In the genomic region with DNA sequence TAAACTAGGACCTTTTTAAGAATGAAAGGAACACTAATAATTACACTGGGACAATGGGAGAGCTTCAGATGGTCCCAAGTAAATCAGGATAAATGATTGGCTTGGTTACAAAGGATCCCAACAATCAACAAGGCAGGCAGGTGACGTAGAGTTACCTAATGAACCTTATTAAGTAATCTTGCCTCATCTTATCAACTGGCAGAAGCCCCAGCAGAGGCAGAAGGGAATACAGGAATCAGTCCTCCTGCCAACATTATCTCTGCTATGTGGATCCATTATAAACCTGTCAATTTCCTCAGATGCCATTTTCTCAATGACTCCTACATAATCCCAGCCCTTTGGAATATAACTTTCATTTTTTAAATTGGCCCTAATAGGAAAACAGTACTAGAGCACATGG, we compare ENCODE assay signal across 27 cellular contexts. TPM values are rescaled to one million over a fixed set of nuclear protein-coding genes. Genes with fewer than 3 reads are reported as not detected.
DNase-seq lines count a peak whose midpoint lies in the region; ATAC-seq, FAIRE-seq and TF ChIP-seq lines count a peak whose summit lies in the region.
"Had no signal": no experiment of that assay in that cellular context is flagged by ENCODE, and none has a peak within 500 bp of the region (broad histone marks: within the 10 kb centered on the region; RNA-seq: fewer than 3 reads in every experiment).

No MANE protein-coding gene starts in this region.

- no peak for TF ChIP-seq CTCF in right lobe of liver (IDR thresholded peaks at IDR 0.05)
- TF ChIP-seq CTCF in HepG2 (CRISPR knock-in tag; IDR thresholded peaks at IDR 0.05): no peak
- TF ChIP-seq CTCF in Calu3 (IDR thresholded peaks at IDR 0.05; ENCODE audit: unreplicated experiment): no peak
- TF ChIP-seq CTCF in left ventricle myocardium inferior (IDR thresholded peaks at IDR 0.05; ENCODE audit: borderline replicate concordance): no peak

- no peak overlapping the region for H3K4me3 Mint-ChIP-seq in T-helper 17 cell
- no peak overlapping the region for H3K4me3 Mint-ChIP-seq in Calu3 (ENCODE audit: low read depth, unreplicated experiment)
- H3K4me3 Mint-ChIP-seq: CD14-positive monocyte; CD4-positive, alpha-beta memory T cell; HFFc6 had no signal

- WGBS in right lobe of liver (ENCODE audit: insufficient coverage, low coverage, low lambda C conversion rate, missing lambda C conversion rate): 50% methylated on average over 1 of the region's 1 CpG
- WGBS in HepG2 (ENCODE audit: low lambda C conversion rate): 94% methylated on average over 1 of the region's 1 CpG

- no peaks in the 10 kb centered on the region for H3K36me3 Mint-ChIP-seq in T-helper 17 cell (ENCODE audit: low read depth)
- no peaks in the 10 kb centered on the region for H3K36me3 Mint-ChIP-seq in Calu3 (ENCODE audit: insufficient read depth, unreplicated experiment)

- H3K9me3 Mint-ChIP-seq in Calu3 (ENCODE audit: low read depth, unreplicated experiment): no peaks in the 10 kb centered on the region
- H3K9me3 Mint-ChIP-seq: CD4-positive, alpha-beta memory T cell; HFFc6 had no signal

- no peak overlapping the region for H3K4me2 ChIP-seq in HepG2 (ENCODE audit: low read depth, low read length)
- H3K4me2 ChIP-seq: A549; BLaER1 treated with 17β-estradiol and CSF1 and Interleukin-3, amounts not matched to agents 10 nM and 100 nM had no signal

- no peak for TF ChIP-seq RAD21 in HepG2 (CRISPR knock-in tag; IDR thresholded peaks at IDR 0.05)

- no peak overlapping the region for H3K4me3 ChIP-seq in right lobe of liver
- no peak overlapping the region for H3K4me3 ChIP-seq in HepG2 (replicated peaks in 1 of 3; ENCODE audit: insufficient read depth in 1 of 3, low read depth in 2 of 3, low read length in 3 of 3)
- no peak overlapping the region for H3K4me3 ChIP-seq in left ventricle myocardium inferior
- H3K4me3 ChIP-seq: A549; BLaER1 treated with 17β-estradiol and CSF1 and Interleukin-3, amounts not matched to agents 10 nM and 100 nM; HAP-1 had no signal

- no peaks in the 10 kb centered on the region for H3K27me3 Mint-ChIP-seq in T-helper 17 cell
- no peaks in the 10 kb centered on the region for H3K27me3 Mint-ChIP-seq in Calu3 (ENCODE audit: unreplicated experiment)
- H3K27me3 Mint-ChIP-seq: CD4-positive, alpha-beta memory T cell had no signal

- BruUV-seq in HepG2 (replicated peaks; lab: Mats Ljungman, UMichigan) (no TSS peak), Calu3 (replicated peaks; lab: Mats Ljungman, UMichigan) (no TSS peak)

- H3K9ac ChIP-seq in HepG2 (ENCODE audit: insufficient read depth, low read depth, low read length): no peak overlapping the region
- H3K9ac ChIP-seq: BLaER1 treated with 17β-estradiol and CSF1 and Interleukin-3, amounts not matched to agents 10 nM and 100 nM had no signal

- ATAC-seq in right lobe of liver: peak; percentile 45 to 86 (median 60)
- no peak for ATAC-seq in HepG2
- no peak for ATAC-seq in T-helper 17 cell
- ATAC-seq in left lobe of liver: peak; percentile 74
- ATAC-seq: A549 had no signal

- in situ Hi-C loops in HepG2 (cut with HindIII; ENCODE audit: extremely low pct_ligation_motif_present, low pct_unique_long_range_greater_than_20kb): no loop called here

- no peaks in the 10 kb centered on the region for H3K36me3 ChIP-seq in right lobe of liver
- H3K36me3 ChIP-seq in HepG2 (replicated peaks in 1 of 2; ENCODE audit: control insufficient read depth in 1 of 2, insufficient read depth in 2 of 2, low read length in 2 of 2): peaks cover 0 to 15% of the 10 kb centered on the region in 2 experiments; a peak in 2 of 5 replicates
- H3K36me3 ChIP-seq in left ventricle myocardium inferior: peaks cover 6% of the 10 kb centered on the region
- H3K36me3 ChIP-seq: BE2C, HAP-1 had no signal

- H3K27me3 ChIP-seq in right lobe of liver: no peaks in the 10 kb centered on the region
- no peaks in the 10 kb centered on the region for H3K27me3 ChIP-seq in HepG2 (ENCODE audit: control insufficient read depth in 1 of 2, insufficient read depth in 2 of 2, low read length in 2 of 2)
- no peaks in the 10 kb centered on the region for H3K27me3 ChIP-seq in left ventricle myocardium inferior (ENCODE audit: low read depth)
- H3K27me3 ChIP-seq: BE2C; BLaER1 treated with 17β-estradiol and CSF1 and Interleukin-3, amounts not matched to agents 10 nM and 100 nM had no signal

- no peak for FAIRE-seq in HepG2 (lab: Jason Lieb, UNC)
- FAIRE-seq in urothelium cell line (lab: Jason Lieb, UNC): peak; percentile 23
- FAIRE-seq: A549, D721Med, GM12891, H54 had no signal

- H3K4me1 Mint-ChIP-seq in T-helper 17 cell: peaks cover 41% of the 10 kb centered on the region
- no peaks in the 10 kb centered on the region for H3K4me1 Mint-ChIP-seq in Calu3 (ENCODE audit: low read depth, unreplicated experiment)

- no peak overlapping the region for H2AFZ ChIP-seq in HepG2 (ENCODE audit: low read length)

- CTCF ChIA-PET in HepG2 (lab: Yijun Ruan, JAX; ENCODE audit: low intra/inter-chr PET ratio, low total read pairs): no interaction called here
- CTCF ChIA-PET in Calu3 (lab: Charles Lee): no interaction called here

- POLR2A ChIA-PET in HepG2 (lab: Yijun Ruan, JAX): no interaction called here

- H3K27ac Mint-ChIP-seq in T-helper 17 cell: peak overlapping the region; percentile 76
- no peak overlapping the region for H3K27ac Mint-ChIP-seq in Calu3 (ENCODE audit: unreplicated experiment)
- H3K27ac Mint-ChIP-seq: CD14-positive monocyte, HFFc6 had no signal

- H3K9me3 ChIP-seq in right lobe of liver (no peaks in the 10 kb centered on the region), HepG2 (ENCODE audit: low read length) (no peaks in the 10 kb centered on the region), T-helper 17 cell (ENCODE audit: control insufficient read depth, low read length, poor library complexity, severe bottlenecking) (no peaks in the 10 kb centered on the region), left ventricle myocardium inferior (replicated peaks) (no peaks in the 10 kb centered on the region)
- H3K9me3 ChIP-seq: A549; BE2C; BLaER1 treated with 17β-estradiol and CSF1 and Interleukin-3, amounts not matched to agents 10 nM and 100 nM; Caco-2; HAP-1 had no signal

- TF ChIP-seq POLR2A in right lobe of liver (IDR thresholded peaks at IDR 0.05): no peak
- TF ChIP-seq POLR2A in HepG2 (IDR thresholded peaks at IDR 0.05; ENCODE audit: insufficient read depth in 1 of 2, low read depth in 2 of 2, low read length in 2 of 2): no peak

- no peak for DNase-seq in right lobe of liver
- no peak for DNase-seq in HepG2 (ENCODE audit: low spot score)
- no peak for DNase-seq in T-helper 17 cell
- DNase-seq in left lobe of liver (ENCODE audit: low spot score): no peak
- no peak for DNase-seq in urothelium cell line (ENCODE audit: low spot score)
- DNase-seq in Calu3: no peak
- DNase-seq in left ventricle myocardium inferior: no peak
- DNase-seq in DMS114 treated with DMSO at 0.1 percent for 48 hours (lab: John Stamatoyannopoulos, UW; ENCODE audit: unreplicated experiment): no peak
- DNase-seq: 8988T; ACHN; AML-193; BE2C; Caco-2; CD4-positive, alpha-beta memory T cell; DMS 273 treated with DMSO at 0.1 percent for 48 hours; DMS53; DMS79 treated with DMSO at 0.1 percent for 48 hours; GF-D8; GOT3; HFFc6 had no signal

- H3K27ac ChIP-seq in right lobe of liver (no peak overlapping the region), HepG2 (ENCODE audit: extremely low read length, insufficient read depth, low read length) (no peak overlapping the region), left ventricle myocardium inferior (replicated peaks) (no peak overlapping the region)
- H3K27ac ChIP-seq: A549; BLaER1 treated with 17β-estradiol and CSF1 and Interleukin-3, amounts not matched to agents 10 nM and 100 nM had no signal

- peaks cover 0 to 14% (median 0%) of the 10 kb centered on the region in 4 donors for H3K4me1 ChIP-seq in right lobe of liver
- no peaks in the 10 kb centered on the region for H3K4me1 ChIP-seq in HepG2 (ENCODE audit: insufficient read depth, low read length)
- peaks cover 57% of the 10 kb centered on the region for H3K4me1 ChIP-seq in left ventricle myocardium inferior
- H3K4me1 ChIP-seq: Caco-2 had no signal

- intact Hi-C loops in right lobe of liver (cut with DNase I) (no loop called here), HepG2 (cut with micrococcal nuclease; ENCODE audit: unreplicated experiment) (no loop called here), Calu3 (cut with micrococcal nuclease; ENCODE audit: unreplicated experiment) (no loop called here), left ventricle myocardium inferior (cut with micrococcal nuclease) (no loop called here)

- H4K20me1 ChIP-seq in HepG2 (ENCODE audit: insufficient read depth, low read length): no peaks in the 10 kb centered on the region

- no peak for TF ChIP-seq EP300 in HepG2 (IDR thresholded peaks at IDR 0.05; ENCODE audit: low read depth in 2 of 2, low read length in 2 of 2)
- TF ChIP-seq EP300 in HepG2 (CRISPR knock-in tag; IDR thresholded peaks at IDR 0.05; ENCODE audit: borderline replicate concordance): no peak

- peaks cover 53% of the 10 kb centered on the region for H3K79me2 ChIP-seq in HepG2 (ENCODE audit: insufficient read depth, low read length)

RNA-seq across cellular contexts. Expression of a gene that starts 11.4 kb away (rescaled TPM):
- 10 to 100 TPM; 21.8 to 31.4 (median 28.0) TPM for total RNA-seq in right lobe of liver
- 11.3 and 13.4 TPM in 2 replicates for total RNA-seq in HepG2 (2016; rRNA removed; fragmentation: Illumina TruSeq; extraction: Trizol)
- total RNA-seq in HepG2 (2016; cell fraction: cytosol; rRNA removed; fragmentation: Illumina TruSeq; extraction: Trizol; ENCODE audit: low read depth): 14.0 and 15.7 TPM in 2 replicates
- 10.5 and 13.2 TPM in 2 replicates for total RNA-seq in HepG2 (2016; cell fraction: insoluble cytoplasmic fraction; rRNA removed; fragmentation: Illumina TruSeq; extraction: Trizol)
- 9.5 and 9.8 TPM in 2 replicates for total RNA-seq in HepG2 (2016; cell fraction: membrane; rRNA removed; fragmentation: Illumina TruSeq; extraction: Trizol)
- 20.7 and 25.2 TPM in 2 replicates for total RNA-seq in HepG2 (2016; cell fraction: nucleus; rRNA removed; fragmentation: Illumina TruSeq; extraction: Trizol)
- 31.6 and 35.3 TPM in 2 replicates for polyA plus RNA-seq in HepG2 (2011; rRNA removed)
- 19.2 and 21.6 TPM in 2 replicates for polyA plus RNA-seq in HepG2 (2011; cell fraction: cytosol; rRNA removed)
- polyA plus RNA-seq in HepG2 (2011; cell fraction: nucleus; rRNA removed): 106 and 114 TPM in 2 replicates
- polyA plus RNA-seq in HepG2 (2012): 17.9 and 19.9 TPM in 2 replicates
- 1.9 and 2.4 TPM in 2 replicates for polyA plus RNA-seq in HepG2 (2016; cell fraction: cytosol; fragmentation: Illumina TruSeq; extraction: Trizol; ENCODE audit: low read depth)
- polyA plus RNA-seq in HepG2 (2016; cell fraction: insoluble cytoplasmic fraction; fragmentation: Illumina TruSeq; extraction: Trizol; ENCODE audit: low read depth): 12.6 and 16.2 TPM in 2 replicates
- 5.8 and 7.2 TPM in 2 replicates for polyA plus RNA-seq in HepG2 (2016; cell fraction: membrane; fragmentation: Illumina TruSeq; extraction: Trizol; ENCODE audit: low read depth)
- 62.6 and 71.6 TPM in 2 replicates for polyA plus RNA-seq in HepG2 (2016; cell fraction: nucleus; fragmentation: Illumina TruSeq; extraction: Trizol; ENCODE audit: insufficient read depth, low read depth)
- polyA minus RNA-seq in HepG2 (2011; rRNA and poly(A)+ RNA removed; ENCODE audit: low replicate concordance): 20.3 and 28.1 TPM in 2 replicates
- polyA minus RNA-seq in HepG2 (2011; cell fraction: cytosol; rRNA and poly(A)+ RNA removed): 8.2 and 11.8 TPM in 2 replicates
- polyA minus RNA-seq in HepG2 (2011; cell fraction: nucleus; rRNA and poly(A)+ RNA removed): 30.5 and 35.4 TPM in 2 replicates
- total RNA-seq in T-helper 17 cell: 10 to 100 TPM; 55.0 to 61.6 TPM
- total RNA-seq in left lobe of liver: 31.9 TPM
- 23.5 and 31.5 TPM in 2 replicates for total RNA-seq in Calu3 (2022)
- 57.8 TPM for total RNA-seq in left ventricle myocardium inferior

RNA-seq across cellular contexts. Expression of a gene that starts 49.7 kb away (rescaled TPM):
- total RNA-seq in right lobe of liver: 10 to 100 TPM in 1 of 6 experiments, 1 to 10 TPM in 5; 7.4 to 10.4 (median 8.2) TPM
- 8.8 and 15.1 TPM in 2 replicates for total RNA-seq in HepG2 (2016; rRNA removed; fragmentation: Illumina TruSeq; extraction: Trizol)
- total RNA-seq in HepG2 (2016; cell fraction: cytosol; rRNA removed; fragmentation: Illumina TruSeq; extraction: Trizol; ENCODE audit: low read depth): 2.9 and 3.0 TPM in 2 replicates
- total RNA-seq in HepG2 (2016; cell fraction: insoluble cytoplasmic fraction; rRNA removed; fragmentation: Illumina TruSeq; extraction: Trizol): 8.7 and 15.8 TPM in 2 replicates
- 4.0 and 5.4 TPM in 2 replicates for total RNA-seq in HepG2 (2016; cell fraction: membrane; rRNA removed; fragmentation: Illumina TruSeq; extraction: Trizol)
- 13.7 and 15.0 TPM in 2 replicates for total RNA-seq in HepG2 (2016; cell fraction: nucleus; rRNA removed; fragmentation: Illumina TruSeq; extraction: Trizol)
- polyA plus RNA-seq in HepG2 (2011; rRNA removed): 9.5 and 10.8 TPM in 2 replicates
- polyA plus RNA-seq in HepG2 (2011; cell fraction: cytosol; rRNA removed): 6.8 and 9.2 TPM in 2 replicates
- 9.2 and 11.8 TPM in 2 replicates for polyA plus RNA-seq in HepG2 (2011; cell fraction: nucleus; rRNA removed)
- polyA plus RNA-seq in HepG2 (2012): 9.4 and 11.0 TPM in 2 replicates
- polyA plus RNA-seq in HepG2 (2016; cell fraction: cytosol; fragmentation: Illumina TruSeq; extraction: Trizol; ENCODE audit: low read depth): 0.63 and 0.70 TPM in 2 replicates
- 6.5 and 6.9 TPM in 2 replicates for polyA plus RNA-seq in HepG2 (2016; cell fraction: insoluble cytoplasmic fraction; fragmentation: Illumina TruSeq; extraction: Trizol; ENCODE audit: low read depth)
- polyA plus RNA-seq in HepG2 (2016; cell fraction: membrane; fragmentation: Illumina TruSeq; extraction: Trizol; ENCODE audit: low read depth): 2.1 and 2.3 TPM in 2 replicates
- polyA plus RNA-seq in HepG2 (2016; cell fraction: nucleus; fragmentation: Illumina TruSeq; extraction: Trizol; ENCODE audit: insufficient read depth, low read depth): 15.3 and 17.3 TPM in 2 replicates
- polyA minus RNA-seq in HepG2 (2011; rRNA and poly(A)+ RNA removed; ENCODE audit: low replicate concordance): 10.3 and 14.0 TPM in 2 replicates
- 6.9 and 7.7 TPM in 2 replicates for polyA minus RNA-seq in HepG2 (2011; cell fraction: cytosol; rRNA and poly(A)+ RNA removed)
- polyA minus RNA-seq in HepG2 (2011; cell fraction: nucleus; rRNA and poly(A)+ RNA removed): 10.8 and 11.7 TPM in 2 replicates
- 1 to 10 TPM; 4.6 to 5.1 TPM for total RNA-seq in T-helper 17 cell
- 8.2 TPM for total RNA-seq in left lobe of liver
- total RNA-seq in Calu3 (2022): 13.1 and 14.0 TPM in 2 replicates
- 16.5 TPM for total RNA-seq in left ventricle myocardium inferior

Comparison
In these comparisons a context has a peak if more than half of its experiments do, and no peak if none do; other contexts are left out.
1. ATAC-seq: peak in right lobe of liver (4 of 4) and left lobe of liver (single experiment); none in HepG2 (single experiment) and T-helper 17 cell (single experiment).